28 cellular contexts compared by ENCODE assay signal in genomic region chr6:87261534-87261933, GRCh38.
"Had no signal": no experiment of that assay in that cellular context is flagged by ENCODE, and none has a peak within 500 bp of the region (broad histone marks: within the 10 kb centered on the region; RNA-seq: fewer than 3 reads in every experiment).

No MANE protein-coding gene starts in this region.

- H3K4me1 ChIP-seq: adrenal gland, colonic mucosa had no signal

- DNase-seq: activated CD4-positive, alpha-beta T cell treated with anti-CD3 and anti-CD28 coated beads for 4 hours; activated CD4-positive, alpha-beta T cell treated with anti-CD3 and anti-CD28 coated beads, Interleukin-2, amount 50 U/mL, for 48 hours; activated CD8-positive, alpha-beta memory T cell treated with anti-CD3 and anti-CD28 coated beads, Interleukin-2, amount 10 ng/mL, durations not matched to agents 7 days and 5 days; activated gamma-delta T cell treated with Interleukin-2 at 50 U/mL for 16 hours; activated naive CD4-positive, alpha-beta T cell treated with anti-CD3 and anti-CD28 coated beads, Interleukin-2, amount 50 U/mL, for 16 hours; activated naive CD8-positive, alpha-beta T cell treated with anti-CD3 and anti-CD28 coated beads, Interleukin-2, amount 10 ng/mL, durations not matched to agents 7 days and 5 days; activated T-cell treated with anti-CD3 and anti-CD28 coated beads, Interleukin-2, amount 50 U/mL, for 4 hours; adrenal gland; anterior cingulate cortex; colonic mucosa; NCI-H1092; NCI-H1417 treated with DMSO at 0.1 percent for 48 hours; NCI-H1694; NCI-H2029; NCI-H2107; NCI-H2171 treated with DMSO at 0.1 percent for 48 hours; NCI-H226; NCI-H526; NCI-H82; OCI-M1; RPMI8226; T-cell; T-helper 2 cell; T1000 had no signal

- H3K4me3 ChIP-seq: adrenal gland, colonic mucosa, SK-N-MC had no signal

- H3K27ac ChIP-seq: adrenal gland, colonic mucosa, SK-N-MC had no signal

- H3K36me3 ChIP-seq: adrenal gland, colonic mucosa had no signal

- H3K9me3 ChIP-seq: adrenal gland, colonic mucosa had no signal

- ATAC-seq: activated CD4-positive, CD25-positive, alpha-beta regulatory T cell treated with anti-CD3 and anti-CD28 coated beads, Interleukin-2, amount 50 U/mL, for 24 hours; activated CD8-positive, alpha-beta memory T cell treated with anti-CD3 and anti-CD28 coated beads, Interleukin-2, amount 10 ng/mL, durations not matched to agents 7 days and 5 days; activated T-cell treated with anti-CD3 and anti-CD28 coated beads, Interleukin-2, amount 50 U/mL, for 4 hours; Panc1; Right ventricle myocardium inferior; T-cell had no signal
